1 cellular context compared by ENCODE assay signal in the genomic region with DNA sequence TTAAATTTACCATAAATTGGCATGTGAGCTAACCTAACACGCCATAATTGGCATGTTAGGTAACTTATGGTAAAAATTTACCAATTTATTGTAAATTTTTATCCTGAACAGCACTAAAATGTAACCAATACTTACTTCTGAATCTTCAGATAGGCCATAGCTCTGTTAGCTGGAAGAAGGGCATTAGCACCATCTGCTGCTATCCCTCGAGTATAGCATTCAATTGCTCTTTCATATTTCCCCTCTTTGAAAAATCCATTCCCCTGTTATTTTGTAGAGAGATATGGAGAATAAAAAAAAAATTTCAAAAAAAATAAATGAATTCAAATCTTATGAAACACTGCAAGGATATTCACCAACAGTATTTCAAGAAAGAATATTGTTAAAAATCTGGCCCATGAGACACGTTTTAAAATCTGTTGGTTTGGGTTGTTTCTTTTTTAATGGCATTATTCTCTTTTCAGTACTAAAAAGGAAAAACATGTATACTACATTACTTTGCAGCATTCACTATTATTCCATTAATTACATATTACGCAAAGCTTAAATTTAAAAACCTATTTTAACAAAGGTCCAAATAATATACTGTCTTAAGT.
TF ChIP-seq lines count a peak whose summit lies in the region.

No MANE protein-coding gene starts in this region.

TF ChIP-seq in HepG2, 621 proteins besides CTCF, POLR2A, EP300 and RAD21:
- TF ChIP-seq, protein P1, sequence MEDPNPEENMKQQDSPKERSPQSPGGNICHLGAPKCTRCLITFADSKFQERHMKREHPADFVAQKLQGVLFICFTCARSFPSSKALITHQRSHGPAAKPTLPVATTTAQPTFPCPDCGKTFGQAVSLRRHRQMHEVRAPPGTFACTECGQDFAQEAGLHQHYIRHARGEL (CRISPR knock-in tag; IDR thresholded peaks at IDR 0.05): no peak
- TF ChIP-seq SMC3 (IDR thresholded peaks at IDR 0.05; ENCODE audit: low read length) (peak; percentile 75; the same call in 1 of the 2 replicates), STAG1 (CRISPR knock-in tag; IDR thresholded peaks at IDR 0.05) (peak; percentile 72), PCBP1 (IDR thresholded peaks at IDR 0.05; ENCODE audit: borderline replicate concordance, low read depth, low read length) (no peak), ZC3H13 (CRISPR knock-in tag; IDR thresholded peaks at IDR 0.05) (no peak), CREB1 (IDR thresholded peaks at IDR 0.05) (no peak), CREB1 (CRISPR knock-in tag; IDR thresholded peaks at IDR 0.05) (no peak), KDM5B (CRISPR knock-in tag; IDR thresholded peaks at IDR 0.05; ENCODE audit: borderline replicate concordance) (no peak), SIN3A (IDR thresholded peaks at IDR 0.05; ENCODE audit: borderline replicate concordance, low read depth, low read length) (no peak), SMARCE1 (IDR thresholded peaks at IDR 0.05; ENCODE audit: borderline replicate concordance) (no peak)
- TF ChIP-seq, protein P2, sequence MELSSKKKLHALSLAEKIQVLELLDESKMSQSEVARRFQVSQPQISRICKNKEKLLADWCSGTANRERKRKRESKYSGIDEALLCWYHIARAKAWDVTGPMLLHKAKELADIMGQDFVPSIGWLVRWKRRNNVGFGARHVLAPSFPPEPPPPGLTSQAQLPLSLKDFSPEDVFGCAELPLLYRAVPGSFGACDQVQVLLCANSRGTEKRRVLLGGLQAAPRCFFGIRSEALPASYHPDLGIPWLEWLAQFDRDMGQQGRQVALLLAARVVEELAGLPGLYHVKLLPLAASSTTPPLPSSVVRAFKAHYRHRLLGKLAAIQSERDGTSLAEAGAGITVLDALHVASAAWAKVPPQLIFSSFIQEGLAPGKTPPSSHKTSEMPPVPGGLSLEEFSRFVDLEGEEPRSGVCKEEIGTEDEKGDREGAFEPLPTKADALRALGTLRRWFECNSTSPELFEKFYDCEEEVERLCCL (CRISPR knock-in tag; IDR thresholded peaks at IDR 0.05; ENCODE audit: borderline replicate concordance): no peak
